Comparison of ENCODE assay signal across 8 cellular contexts in genomic region chr9:98081477-98082219, GRCh38. TPM values are rescaled to one million over a fixed set of nuclear protein-coding genes. Genes with fewer than 3 reads are reported as not detected.
DNase-seq lines count a peak whose midpoint lies in the region; ATAC-seq and TF ChIP-seq lines count a peak whose summit lies in the region.

No MANE protein-coding gene starts in this region.

- no peaks in the 10 kb centered on the region for H4K20me1 ChIP-seq in H9 (ENCODE audit: control insufficient read depth, insufficient read depth, insufficient read length)

- peaks cover 1% of the 10 kb centered on the region; the same call in 1 of the 2 replicates for H3K4me1 ChIP-seq in H9 (ENCODE audit: insufficient read depth, low read length)

- no peak overlapping the region for H2BK15ac ChIP-seq in H9 (ENCODE audit: low read depth, low read length)

- no peak overlapping the region for H2AK5ac ChIP-seq in H9 (ENCODE audit: insufficient read length, low read length)

- CTCF ChIA-PET in activated CD8-positive, alpha-beta T cell treated with anti-CD3 and anti-CD28 coated beads, Interleukin-2, amount 10 ng/mL, durations not matched to agents 7 days and 5 days (lab: Charles Lee): interaction anchor here (0.9 kb wide), 1 partner anchor 16 kb away, joined by 3 read pairs; no protein-coding TSS in a partner anchor

- H3K9me3 Mint-ChIP-seq in activated CD8-positive, alpha-beta T cell treated with anti-CD3 and anti-CD28 coated beads, Interleukin-2, amount 10 ng/mL, durations not matched to agents 7 days and 5 days (ENCODE audit: insufficient read depth): no peaks in the 10 kb centered on the region
- H3K9me3 Mint-ChIP-seq in H9: no peaks in the 10 kb centered on the region

- no peaks in the 10 kb centered on the region for H3K9me3 ChIP-seq in H9 (ENCODE audit: control insufficient read depth, low read depth, low read length)

- no peak overlapping the region for H3K56ac ChIP-seq in H9 (ENCODE audit: insufficient read length, low read depth, low read length)

- DNase-seq in HT-29 (ENCODE audit: low spot score) (peak; percentile 54), hepatic stellate cell (ENCODE audit: low spot score) (peak; percentile 30), NCI-H82 (lab: John Stamatoyannopoulos, UW) (no peak), sciatic nerve (ENCODE audit: low spot score) (no peak), H9 (no peak)
- DNase-seq in activated CD8-positive, alpha-beta T cell treated with anti-CD3 and anti-CD28 coated beads, Interleukin-2, amount 10 ng/mL, durations not matched to agents 7 days and 5 days: peak; percentile 38
- peak in 2 of 3 experiments; percentile 36 to 40 for DNase-seq in stimulated activated CD4-positive, alpha-beta T cell treated with anti-CD3 and anti-CD28 coated beads, TNF-alpha, amount 100 ng/mL, for 4 hours (ENCODE audit: low read depth in 3 of 3)

- H2BK120ac ChIP-seq in H9 (ENCODE audit: low read depth, low read length, poor library complexity, severe bottlenecking): no peak overlapping the region

- no peak overlapping the region for H3K18ac ChIP-seq in H9 (ENCODE audit: insufficient read length, low read depth, low read length)

- no peaks in the 10 kb centered on the region for H3K23me2 ChIP-seq in H9 (ENCODE audit: insufficient read length, low read depth, low read length, poor library complexity, severe bottlenecking)

- H3K4me1 Mint-ChIP-seq in activated CD8-positive, alpha-beta T cell treated with anti-CD3 and anti-CD28 coated beads, Interleukin-2, amount 10 ng/mL, durations not matched to agents 7 days and 5 days (ENCODE audit: low read depth): peaks cover 30% of the 10 kb centered on the region
- peaks cover 15 to 22% of the 10 kb centered on the region in 2 experiments for H3K4me1 Mint-ChIP-seq in H9

- no peak overlapping the region for H3K4ac ChIP-seq in H9 (ENCODE audit: low read depth, low read length)

- peak; percentile 58 for ATAC-seq in activated CD8-positive, alpha-beta T cell treated with anti-CD3 and anti-CD28 coated beads, Interleukin-2, amount 10 ng/mL, durations not matched to agents 7 days and 5 days
- no peak for ATAC-seq in sciatic nerve
- ATAC-seq in GM21576 (IDR thresholded peaks at IDR 0.05; ENCODE audit: unreplicated experiment): no peak

- no peak overlapping the region for H3K4me3 Mint-ChIP-seq in activated CD8-positive, alpha-beta T cell treated with anti-CD3 and anti-CD28 coated beads, Interleukin-2, amount 10 ng/mL, durations not matched to agents 7 days and 5 days
- H3K4me3 Mint-ChIP-seq in H9: no peak overlapping the region

- no peaks in the 10 kb centered on the region for H3K79me1 ChIP-seq in H9 (ENCODE audit: insufficient read depth, low read depth, low read length, poor library complexity, severe bottlenecking)

- H2BK20ac ChIP-seq in H9 (ENCODE audit: low read depth, low read length, poor library complexity, severe bottlenecking): no peak overlapping the region

- H3K23ac ChIP-seq in H9 (ENCODE audit: insufficient read length, low read depth, low read length): no peak overlapping the region

- no peak overlapping the region for H2BK5ac ChIP-seq in H9 (ENCODE audit: insufficient read length, low read length)

- POLR2A ChIA-PET in activated CD8-positive, alpha-beta T cell treated with anti-CD3 and anti-CD28 coated beads, Interleukin-2, amount 10 ng/mL, durations not matched to agents 7 days and 5 days (lab: Charles Lee): interaction anchor here (1.4 kb wide), 1 partner anchor 16 kb away, joined by 4 read pairs; no protein-coding TSS in a partner anchor

- intact Hi-C loops in sciatic nerve (cut with DNase I): no loop called here

- H3K4me2 ChIP-seq in H9 (ENCODE audit: insufficient read depth, insufficient read length, low read length): no peak overlapping the region

- no peak overlapping the region for H4K91ac ChIP-seq in H9 (ENCODE audit: insufficient read length, low read depth, low read length)

- peaks cover 79% of the 10 kb centered on the region for H3K36me3 Mint-ChIP-seq in activated CD8-positive, alpha-beta T cell treated with anti-CD3 and anti-CD28 coated beads, Interleukin-2, amount 10 ng/mL, durations not matched to agents 7 days and 5 days (ENCODE audit: low read depth)
- peaks cover 5 to 51% (median 31%) of the 10 kb centered on the region in 3 experiments for H3K36me3 Mint-ChIP-seq in H9 (ENCODE audit: insufficient read depth in 1 of 3, low read depth in 3 of 3)

- no peak overlapping the region for H3K9ac ChIP-seq in H9 (ENCODE audit: extremely low read depth, insufficient read length, low read length)

- H2BK12ac ChIP-seq in H9 (ENCODE audit: insufficient read length, low read depth, low read length): no peak overlapping the region

- H4K5ac ChIP-seq in H9 (ENCODE audit: insufficient read length, low read depth, low read length): no peak overlapping the region

- H3T11ph ChIP-seq in H9 (ENCODE audit: low read length): no peak overlapping the region

- H3K27me3 ChIP-seq in H9 (ENCODE audit: insufficient read depth, low read length): no peaks in the 10 kb centered on the region

- no CpG with 5 or more reads among the region's 6 CpGs for WGBS in H9 (ENCODE audit: extremely low coverage, insufficient read length, low lambda C conversion rate)

- H3K27ac ChIP-seq in H9 (ENCODE audit: insufficient read length, low read depth, low read length): no peak overlapping the region

- H4K8ac ChIP-seq in H9 (replicated peaks; ENCODE audit: insufficient read length, low read depth, low read length): no peak overlapping the region

- no peaks in the 10 kb centered on the region for H3K27me3 Mint-ChIP-seq in activated CD8-positive, alpha-beta T cell treated with anti-CD3 and anti-CD28 coated beads, Interleukin-2, amount 10 ng/mL, durations not matched to agents 7 days and 5 days (ENCODE audit: low read depth)
- H3K27me3 Mint-ChIP-seq in H9 (ENCODE audit: low read depth): no peaks in the 10 kb centered on the region; the same call in 1 of the 2 replicates

- no peak overlapping the region for H3K14ac ChIP-seq in H9 (ENCODE audit: insufficient read depth, low read length)

- no peak for TF ChIP-seq CTCF in H9 (conservative IDR thresholded peaks at IDR 0.05)

- no peak overlapping the region for H2AFZ ChIP-seq in H9 (ENCODE audit: low read length)

- peak overlapping the region; percentile 59 for H3K27ac Mint-ChIP-seq in activated CD8-positive, alpha-beta T cell treated with anti-CD3 and anti-CD28 coated beads, Interleukin-2, amount 10 ng/mL, durations not matched to agents 7 days and 5 days
- H3K27ac Mint-ChIP-seq in H9: no peak overlapping the region

- H3K79me2 ChIP-seq in H9 (ENCODE audit: insufficient read depth, low read length): no peaks in the 10 kb centered on the region

RNA-seq across cellular contexts. Expression of gene NANS, which starts 25.1 kb away (rescaled TPM):
- 122 and 125 TPM in 2 replicates for total RNA-seq in HT-29 (2014; rRNA removed; shearing (Covaris generic))
- total RNA-seq in activated CD8-positive, alpha-beta T cell treated with anti-CD3 and anti-CD28 coated beads, Interleukin-2, amount 10 ng/mL, durations not matched to agents 7 days and 5 days: 10 to 100 TPM; 45.5 to 46.6 TPM
- total RNA-seq in sciatic nerve (28.2 TPM), H9 (2021) (40.4 and 41.8 TPM in 2 replicates)

RNA-seq across cellular contexts. Expression of gene TRIM14, which starts 37.4 kb away (rescaled TPM):
- total RNA-seq in HT-29 (2014; rRNA removed; shearing (Covaris generic)): 31.2 and 34.2 TPM in 2 replicates
- total RNA-seq in activated CD8-positive, alpha-beta T cell treated with anti-CD3 and anti-CD28 coated beads, Interleukin-2, amount 10 ng/mL, durations not matched to agents 7 days and 5 days: 10 to 100 TPM; 85.2 to 90.5 TPM
- total RNA-seq in sciatic nerve (12.6 TPM), H9 (2021) (12.5 and 14.7 TPM in 2 replicates)

Comparison
In these comparisons a context has a peak if more than half of its experiments do, and no peak if none do; other contexts are left out.
1. DNase-seq: peak in HT-29 (single experiment), activated CD8-positive, alpha-beta T cell treated with anti-CD3 and anti-CD28 coated beads, Interleukin-2, amount 10 ng/mL, durations not matched to agents 7 days and 5 days (single experiment), hepatic stellate cell (single experiment) and stimulated activated CD4-positive, alpha-beta T cell treated with anti-CD3 and anti-CD28 coated beads, TNF-alpha, amount 100 ng/mL, for 4 hours (2 of 3); none in NCI-H82 (single experiment), sciatic nerve (single experiment) and H9 (single experiment).